Comparison of ENCODE assay signal across 8 cellular contexts in genomic region chr9:88388203-88388885, GRCh38. TPM values are rescaled to one million over a fixed set of nuclear protein-coding genes. Genes with fewer than 3 reads are reported as not detected.
DNase-seq lines count a peak whose midpoint lies in the region; ATAC-seq and TF ChIP-seq lines count a peak whose summit lies in the region.

TSS of gene SPIN1 (plus strand) at chr9:88388444. CDS start at chr9:88426540, 38,096 bp downstream.

- TF ChIP-seq CTCF in fibroblast of lung (conservative IDR thresholded peaks at IDR 0.05 in 1 of 2, IDR thresholded peaks at IDR 0.05 in 1 of 2; ENCODE audit: low read depth in 1 of 2, low read length in 2 of 2) (peak; percentile 7 to 19), natural killer cell (IDR thresholded peaks at IDR 0.05) (peak; percentile 45)

- H3K27me3 Mint-ChIP-seq in activated T-helper 1 cell treated with anti-CD3 and anti-CD28 coated beads, Interleukin-12 subunit alpha, Interleukin-12 subunit beta, Interleukin-2, Interleukin-4 antibody, amounts not matched to agents 30 ng/mL and 10 ng/mL and 1 ng/mL, durations not matched to agents 14 hours and 24 hours and 36 hours (ENCODE audit: insufficient read depth) = peaks cover 4% of the 10 kb centered on the region
- no peaks in the 10 kb centered on the region for H3K27me3 Mint-ChIP-seq in natural killer cell (ENCODE audit: low read depth in 2 of 2)

- no peaks in the 10 kb centered on the region for H3K4me1 ChIP-seq in fibroblast of lung (ENCODE audit: control insufficient read depth, extremely low read depth, insufficient read depth, low read length)

- peak within 1 kb of the TSS; percentile 88 to 95 (median 92) for H3K4me3 ChIP-seq in fibroblast of lung (replicated peaks in 1 of 4; ENCODE audit: control extremely low read depth in 1 of 4, insufficient read depth in 1 of 4, low read depth in 3 of 4, low read length in 4 of 4)

- H3K27me3 ChIP-seq in fibroblast of lung (ENCODE audit: control insufficient read depth, insufficient read depth, low read length) = no peaks in the 10 kb centered on the region

- ATAC-seq in GM21381 (IDR thresholded peaks at IDR 0.05; ENCODE audit: unreplicated experiment) (peak; percentile 86), natural killer cell (peak; percentile 82 to 95 (median 86))

- H3K36me3 ChIP-seq in fibroblast of lung (ENCODE audit: control insufficient read depth, insufficient read depth, low read length) = peaks cover 1% of the 10 kb centered on the region

- peak within 1 kb of the TSS; percentile 96 for H3K4me2 ChIP-seq in fibroblast of lung (ENCODE audit: extremely low read depth, insufficient read depth, low read length)

- no peaks in the 10 kb centered on the region for H3K9me3 ChIP-seq in fibroblast of lung (ENCODE audit: control insufficient read depth, insufficient read depth, low read depth, low read length)

- H3K36me3 Mint-ChIP-seq in activated T-helper 1 cell treated with anti-CD3 and anti-CD28 coated beads, Interleukin-12 subunit alpha, Interleukin-12 subunit beta, Interleukin-2, Interleukin-4 antibody, amounts not matched to agents 30 ng/mL and 10 ng/mL and 1 ng/mL, durations not matched to agents 14 hours and 24 hours and 36 hours (ENCODE audit: low read depth) = peaks cover 18% of the 10 kb centered on the region
- no peaks in the 10 kb centered on the region for H3K36me3 Mint-ChIP-seq in natural killer cell

- intact Hi-C loops in activated T-helper 1 cell treated with anti-CD3 and anti-CD28 coated beads, Interleukin-12 subunit alpha, Interleukin-12 subunit beta, Interleukin-2, Interleukin-4 antibody, amounts not matched to agents 30 ng/mL and 10 ng/mL and 1 ng/mL, durations not matched to agents 14 hours and 24 hours and 36 hours (cut with micrococcal nuclease) = loop anchor here (1.0 to 10.0 kb wide), 8 partner anchors 30 to 926 kb away; partner anchors contain the start of genes CDK20, CKS2 and SECISBP2
- intact Hi-C loops in natural killer cell (cut with micrococcal nuclease) = loop anchor here (5.0 kb wide), 1 partner anchor 211 kb away; no protein-coding TSS in a partner anchor

- H3K27ac Mint-ChIP-seq in activated T-helper 1 cell treated with anti-CD3 and anti-CD28 coated beads, Interleukin-12 subunit alpha, Interleukin-12 subunit beta, Interleukin-2, Interleukin-4 antibody, amounts not matched to agents 30 ng/mL and 10 ng/mL and 1 ng/mL, durations not matched to agents 14 hours and 24 hours and 36 hours = peak within 1 kb of the TSS; percentile 97
- peak within 1 kb of the TSS; percentile 86 to 95 for H3K27ac Mint-ChIP-seq in natural killer cell

- H2AFZ ChIP-seq in fibroblast of lung (ENCODE audit: low read length) = peak within 1 kb of the TSS; percentile 98

- H3K4me1 Mint-ChIP-seq in activated T-helper 1 cell treated with anti-CD3 and anti-CD28 coated beads, Interleukin-12 subunit alpha, Interleukin-12 subunit beta, Interleukin-2, Interleukin-4 antibody, amounts not matched to agents 30 ng/mL and 10 ng/mL and 1 ng/mL, durations not matched to agents 14 hours and 24 hours and 36 hours (ENCODE audit: low read depth) = peaks cover 41% of the 10 kb centered on the region
- peaks cover 30 to 44% of the 10 kb centered on the region in 2 donors for H3K4me1 Mint-ChIP-seq in natural killer cell

- H3K9ac ChIP-seq in fibroblast of lung (ENCODE audit: insufficient read depth, low read length) = peak within 1 kb of the TSS; percentile 79

- no peaks in the 10 kb centered on the region for H3K9me3 Mint-ChIP-seq in activated T-helper 1 cell treated with anti-CD3 and anti-CD28 coated beads, Interleukin-12 subunit alpha, Interleukin-12 subunit beta, Interleukin-2, Interleukin-4 antibody, amounts not matched to agents 30 ng/mL and 10 ng/mL and 1 ng/mL, durations not matched to agents 14 hours and 24 hours and 36 hours
- no peaks in the 10 kb centered on the region for H3K9me3 Mint-ChIP-seq in natural killer cell

- DNase-seq in DMS153 treated with DMSO at 0.1 percent for 48 hours (lab: John Stamatoyannopoulos, UW; ENCODE audit: unreplicated experiment) = peak; percentile 59
- DNase-seq in HUDEP-2 (lab: John Stamatoyannopoulos, UW; ENCODE audit: unreplicated experiment in 76 of 76) = peak in 66 of 76 experiments; percentile 4 to 77 (median 53)
- peak; percentile 82 for DNase-seq in RKO (ENCODE audit: low spot score)
- peak; percentile 80 for DNase-seq in activated T-helper 1 cell treated with anti-CD3 and anti-CD28 coated beads, Interleukin-12 subunit alpha, Interleukin-12 subunit beta, Interleukin-2, Interleukin-4 antibody, amounts not matched to agents 30 ng/mL and 10 ng/mL and 1 ng/mL, durations not matched to agents 14 hours and 24 hours and 36 hours (ENCODE audit: low spot score)
- peak; percentile 58 to 72 for DNase-seq in fibroblast of lung (ENCODE audit: low read depth in 2 of 2)
- peak; percentile 85 for DNase-seq in natural killer cell
- DNase-seq in stimulated activated naive CD4-positive, alpha-beta T cell treated with Interleukin-2 at 50 U/mL for 16 hours (lab: John Stamatoyannopoulos, UW) = peak; percentile 80

- peaks cover 43% of the 10 kb centered on the region for H3K79me2 ChIP-seq in fibroblast of lung (ENCODE audit: control insufficient read depth, insufficient read depth, low read length)

- H3K27ac ChIP-seq in fibroblast of lung (ENCODE audit: insufficient read depth, low read length) = peak within 1 kb of the TSS; percentile 86

- H4K20me1 ChIP-seq in fibroblast of lung (ENCODE audit: control insufficient read depth, extremely low read depth, insufficient read depth, low read length) = no peaks in the 10 kb centered on the region

- H3K4me3 Mint-ChIP-seq in activated T-helper 1 cell treated with anti-CD3 and anti-CD28 coated beads, Interleukin-12 subunit alpha, Interleukin-12 subunit beta, Interleukin-2, Interleukin-4 antibody, amounts not matched to agents 30 ng/mL and 10 ng/mL and 1 ng/mL, durations not matched to agents 14 hours and 24 hours and 36 hours = peak within 1 kb of the TSS; percentile 96
- H3K4me3 Mint-ChIP-seq in natural killer cell = peak within 1 kb of the TSS; percentile 95

RNA-seq across cellular contexts. Expression of gene SPIN1, which starts in this region (rescaled TPM):
- total RNA-seq in activated T-helper 1 cell treated with anti-CD3 and anti-CD28 coated beads, Interleukin-12 subunit alpha, Interleukin-12 subunit beta, Interleukin-2, Interleukin-4 antibody, amounts not matched to agents 30 ng/mL and 10 ng/mL and 1 ng/mL, durations not matched to agents 14 hours and 24 hours and 36 hours = 39.1 and 41.8 TPM in 2 replicates
- total RNA-seq in fibroblast of lung (88.1 and 121 TPM in 2 replicates), natural killer cell (10 to 100 TPM; 30.3 to 46.1 (median 39.3) TPM)
- polyA plus RNA-seq in fibroblast of lung = 96.9 and 107 TPM in 2 replicates
- 51.2 and 60.4 TPM in 2 replicates for polyA plus RNA-seq in fibroblast of lung (2012)
- polyA minus RNA-seq in fibroblast of lung (ENCODE audit: low replicate concordance) = 27.0 and 30.1 TPM in 2 replicates

Comparison
In these comparisons a context has a peak if more than half of its experiments do, and no peak if none do; other contexts are left out.
1. Peak in every context shown above with its lines: DNase-seq, ATAC-seq, H3K4me3 ChIP-seq and H3K27ac ChIP-seq.